1 cellular context compared by ENCODE assay signal in genomic region chr10:6473901-6474370, GRCh38.
TF ChIP-seq lines count a peak whose summit lies in the region.

No MANE protein-coding gene starts in this region.

TF ChIP-seq in GM23338, 12 proteins besides CTCF, POLR2A, EP300 and RAD21:
- TF ChIP-seq REST (IDR thresholded peaks at IDR 0.05; ENCODE audit: unreplicated experiment) (no peak), ZNF462 (CRISPR knock-in tag; IDR thresholded peaks at IDR 0.05) (no peak), EZH2 (IDR thresholded peaks at IDR 0.05; ENCODE audit: low read depth, unreplicated experiment) (no peak), ETS1 (IDR thresholded peaks at IDR 0.05) (no peak), ZNF331 (CRISPR knock-in tag; IDR thresholded peaks at IDR 0.05; ENCODE audit: low read depth) (no peak), NANOG (IDR thresholded peaks at IDR 0.05; ENCODE audit: borderline replicate concordance) (no peak), STAT1 (IDR thresholded peaks at IDR 0.05; ENCODE audit: unreplicated experiment) (no peak), CREB1 (CRISPR knock-in tag; IDR thresholded peaks at IDR 0.05; ENCODE audit: low read depth) (no peak), EZH2phosphoT487 (IDR thresholded peaks at IDR 0.05; ENCODE audit: unreplicated experiment) (no peak)
